In genomic region chr21:33680870-33681269, GRCh38 we compare ENCODE assay signal across 25 cellular contexts.
"Had no signal": no experiment of that assay in that cellular context is flagged by ENCODE, and none has a peak within 500 bp of the region (broad histone marks: within the 10 kb centered on the region; RNA-seq: fewer than 3 reads in every experiment).

No MANE protein-coding gene starts in this region.

- H3K27me3 Mint-ChIP-seq: brain had no signal

- H3K9me3 Mint-ChIP-seq: activated naive CD4-positive, alpha-beta T cell treated with anti-CD3 and anti-CD28 coated beads, Interleukin-2, amount 50 U/mL, for 72 hours; activated naive CD8-positive, alpha-beta T cell treated with anti-CD3 and anti-CD28 coated beads, Interleukin-2, amount 50 U/mL, for 24 hours; activated T-cell treated with anti-CD3 and anti-CD28 coated beads, Interleukin-2, amount 50 U/mL, for 4 hours; central memory CD8-positive, alpha-beta T cell had no signal

- H3K9me3 ChIP-seq: SJSA1 had no signal

- H3K4me3 Mint-ChIP-seq: activated CD8-positive, alpha-beta memory T cell treated with anti-CD3 and anti-CD28 coated beads, Interleukin-2, amount 10 ng/mL, durations not matched to agents 7 days and 5 days; activated naive CD8-positive, alpha-beta T cell treated with anti-CD3 and anti-CD28 coated beads, Interleukin-2, amount 50 U/mL, for 24 hours; activated T-cell treated with anti-CD3 and anti-CD28 coated beads, Interleukin-2, amount 50 U/mL, for 4 hours; brain; central memory CD8-positive, alpha-beta T cell had no signal

- ATAC-seq: activated CD8-positive, alpha-beta memory T cell treated with anti-CD3 and anti-CD28 coated beads, Interleukin-2, amount 10 ng/mL, durations not matched to agents 7 days and 5 days; activated naive CD4-positive, alpha-beta T cell treated with anti-CD3 and anti-CD28 coated beads, Interleukin-2, amount 50 U/mL, for 72 hours; activated naive CD8-positive, alpha-beta T cell treated with anti-CD3 and anti-CD28 coated beads, Interleukin-2, amount 50 U/mL, for 24 hours; activated T-cell treated with anti-CD3 and anti-CD28 coated beads, Interleukin-2, amount 50 U/mL, for 4 hours; PC-3; SK-N-SH treated with all-trans-retinoic acid at 6 μM for 48 hours had no signal

- H3K4me1 Mint-ChIP-seq: activated CD8-positive, alpha-beta memory T cell treated with anti-CD3 and anti-CD28 coated beads, Interleukin-2, amount 10 ng/mL, durations not matched to agents 7 days and 5 days; activated naive CD8-positive, alpha-beta T cell treated with anti-CD3 and anti-CD28 coated beads, Interleukin-2, amount 50 U/mL, for 24 hours; central memory CD8-positive, alpha-beta T cell had no signal

- H3K36me3 ChIP-seq: SJSA1 had no signal

- H3K27me3 ChIP-seq: SJSA1 had no signal

- H3K27ac Mint-ChIP-seq: activated CD8-positive, alpha-beta memory T cell treated with anti-CD3 and anti-CD28 coated beads, Interleukin-2, amount 10 ng/mL, durations not matched to agents 7 days and 5 days; activated naive CD4-positive, alpha-beta T cell treated with anti-CD3 and anti-CD28 coated beads, Interleukin-2, amount 50 U/mL, for 72 hours; activated naive CD8-positive, alpha-beta T cell treated with anti-CD3 and anti-CD28 coated beads, Interleukin-2, amount 50 U/mL, for 24 hours had no signal

- H3K4me3 ChIP-seq: SJSA1 had no signal

- H3K4me2 ChIP-seq: KMS-11 had no signal

- H3K36me3 Mint-ChIP-seq: activated CD8-positive, alpha-beta memory T cell treated with anti-CD3 and anti-CD28 coated beads, Interleukin-2, amount 10 ng/mL, durations not matched to agents 7 days and 5 days; activated naive CD4-positive, alpha-beta T cell treated with anti-CD3 and anti-CD28 coated beads, Interleukin-2, amount 50 U/mL, for 72 hours had no signal

- H3K9ac ChIP-seq: KMS-11 had no signal

- H3K27ac ChIP-seq: KMS-11, SJSA1 had no signal

- DNase-seq: activated CD4-positive, alpha-beta T cell treated with anti-CD3 and anti-CD28 coated beads for 48 hours; activated CD4-positive, alpha-beta T cell treated with anti-CD3 and anti-CD28 coated beads, Interleukin-2, amount 50 U/mL, for 4 hours; activated CD4-positive, CD25-positive, alpha-beta regulatory T cell treated with anti-CD3 and anti-CD28 coated beads, Interleukin-2, amount 50 U/mL, for 72 hours; activated CD8-positive, alpha-beta memory T cell treated with anti-CD3 and anti-CD28 coated beads, Interleukin-2, amount 10 ng/mL, durations not matched to agents 7 days and 5 days; activated effector memory CD4-positive, alpha-beta T cell treated with anti-CD3 and anti-CD28 coated beads, Interleukin-2, amount 50 U/mL, for 16 hours; activated naive CD4-positive, alpha-beta T cell treated with Interleukin-2 at 50 U/mL for 16 hours; activated naive CD8-positive, alpha-beta T cell treated with anti-CD3 and anti-CD28 coated beads, Interleukin-2, amount 50 U/mL, for 24 hours; activated T-cell treated with anti-CD3 and anti-CD28 coated beads, Interleukin-2, amount 50 U/mL, for 4 hours; amniotic stem cell; MV-4-11; NCI-H1092 treated with DMSO at 0.1 percent for 48 hours; NCI-H1436 treated with DMSO at 0.1 percent for 48 hours; NCI-H187; NCI-H2081; NCI-H446; NCI-H524; PC-3; SHP77; SW 1271 had no signal
